Comparison of ENCODE assay signal across 15 cellular contexts in genomic region chr7:86846494-86847190, GRCh38.
DNase-seq lines count a peak whose midpoint lies in the region; ATAC-seq and TF ChIP-seq lines count a peak whose summit lies in the region.
"Had no signal": no experiment of that assay in that cellular context is flagged by ENCODE, and none has a peak within 500 bp of the region (broad histone marks: within the 10 kb centered on the region; RNA-seq: fewer than 3 reads in every experiment).

No MANE protein-coding gene starts in this region.

- H3K9me3 ChIP-seq in upper lobe of right lung (no peaks in the 10 kb centered on the region), gastrocnemius medialis (no peaks in the 10 kb centered on the region)
- H3K9me3 ChIP-seq: Peyer's patch had no signal

- ATAC-seq in upper lobe of right lung (peak; percentile 97), gastrocnemius medialis (no peak), GM19452 (IDR thresholded peaks at IDR 0.05; ENCODE audit: unreplicated experiment) (no peak)

- DNase-seq in SIG-M5 treated with dmso at 0.1 percent for 504 hours (lab: John Stamatoyannopoulos, UW; ENCODE audit: unreplicated experiment) (peak; percentile 75), SIG-M5 (lab: John Stamatoyannopoulos, UW) (no peak), NCI-H69 (lab: John Stamatoyannopoulos, UW) (peak; percentile 89), kidney tubule cell (ENCODE audit: low spot score) (peak; percentile 62), upper lobe of right lung (no peak), gastrocnemius medialis (no peak)
- no peak for DNase-seq in effector CD4-positive, alpha-beta T cell
- DNase-seq: activated CD4-positive, CD25-positive, alpha-beta regulatory T cell; C1 segment of cervical spinal cord; cortex of kidney; MM.1S; NCI-H446 treated with DMSO at 0.1 percent for 48 hours had no signal

- no peaks in the 10 kb centered on the region for H3K4me1 ChIP-seq in upper lobe of right lung
- H3K4me1 ChIP-seq in gastrocnemius medialis, result no peaks in the 10 kb centered on the region

- in situ Hi-C loops in gastrocnemius medialis (cut with MboI; ENCODE audit: low sequenced_read_pairs in 4 of 4), result no loop called here

- no peaks in the 10 kb centered on the region for H3K36me3 ChIP-seq in upper lobe of right lung
- no peaks in the 10 kb centered on the region for H3K36me3 ChIP-seq in gastrocnemius medialis
- H3K36me3 ChIP-seq: Peyer's patch had no signal

- H3K27ac ChIP-seq in upper lobe of right lung, result no peak overlapping the region
- H3K27ac ChIP-seq in gastrocnemius medialis, result no peak overlapping the region
- H3K27ac ChIP-seq: skin epidermis had no signal

- TF ChIP-seq CTCF in upper lobe of right lung (IDR thresholded peaks at IDR 0.05) (no peak), gastrocnemius medialis (IDR thresholded peaks at IDR 0.05 in 4 of 5, conservative IDR thresholded peaks at IDR 0.05 in 1 of 5) (no peak)

- H3K4me3 ChIP-seq in upper lobe of right lung (no peak overlapping the region), gastrocnemius medialis (no peak overlapping the region)
- H3K4me3 ChIP-seq: Peyer's patch, skin epidermis had no signal

- no peaks in the 10 kb centered on the region for H3K27me3 ChIP-seq in upper lobe of right lung
- H3K27me3 ChIP-seq in gastrocnemius medialis, result no peaks in the 10 kb centered on the region
- H3K27me3 ChIP-seq: Peyer's patch had no signal

- TF ChIP-seq POLR2A in gastrocnemius medialis (IDR thresholded peaks at IDR 0.05), result no peak

- intact Hi-C loops in upper lobe of right lung (cut with DNase I), result no loop called here
- intact Hi-C loops in gastrocnemius medialis (cut with DNase I; ENCODE audit: low total_unique reads), result no loop called here

Comparison
In these comparisons a context has a peak if more than half of its experiments do, and no peak if none do; other contexts are left out.
1. DNase-seq: peak in SIG-M5 treated with dmso at 0.1 percent for 504 hours (single experiment), NCI-H69 (single experiment) and kidney tubule cell (single experiment); none in SIG-M5 (single experiment), upper lobe of right lung (single experiment), gastrocnemius medialis (0 of 2) and effector CD4-positive, alpha-beta T cell (single experiment).